Comparison of ENCODE assay signal across 1 cellular context in the genomic region with DNA sequence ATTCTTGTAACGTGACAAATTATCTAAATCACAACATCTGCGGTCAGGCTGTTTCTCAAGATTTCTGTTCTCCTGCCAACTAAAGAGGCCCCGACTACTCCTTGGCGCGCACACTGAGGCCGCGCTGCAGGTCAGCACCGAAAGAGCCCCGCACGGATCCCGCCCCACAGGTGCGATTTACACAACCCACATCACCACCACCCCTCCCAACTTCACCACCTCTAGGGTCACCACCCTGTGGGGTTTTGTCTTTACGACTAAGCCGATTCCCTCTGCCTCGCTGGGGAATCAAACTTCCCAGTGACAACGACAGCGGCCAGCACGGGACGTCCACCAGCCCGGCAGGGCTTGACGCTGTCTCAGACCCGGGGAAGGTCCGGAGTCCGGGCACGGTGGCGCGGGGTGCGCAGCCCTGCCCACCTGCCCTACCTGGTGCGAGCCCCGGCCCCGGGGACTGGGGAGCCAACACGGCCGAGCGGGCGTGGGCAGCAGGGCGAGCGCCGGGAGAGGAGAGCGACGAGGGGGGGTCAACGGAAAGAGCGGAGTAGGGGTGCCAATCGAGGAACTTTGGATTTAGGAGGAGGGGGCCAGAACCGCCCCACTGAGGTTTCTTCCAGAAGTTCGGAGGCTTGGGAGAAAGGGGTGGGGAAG.
A peak's percentile ranks its signal among the peaks of the same experiment; 100 is the strongest.
TF ChIP-seq lines count a peak whose summit lies in the region.

No MANE protein-coding gene starts in this region.

TF ChIP-seq in HepG2, 621 proteins besides CTCF, POLR2A, EP300 and RAD21 (continued from another document and continues in another):
- TF ChIP-seq, protein P1, sequence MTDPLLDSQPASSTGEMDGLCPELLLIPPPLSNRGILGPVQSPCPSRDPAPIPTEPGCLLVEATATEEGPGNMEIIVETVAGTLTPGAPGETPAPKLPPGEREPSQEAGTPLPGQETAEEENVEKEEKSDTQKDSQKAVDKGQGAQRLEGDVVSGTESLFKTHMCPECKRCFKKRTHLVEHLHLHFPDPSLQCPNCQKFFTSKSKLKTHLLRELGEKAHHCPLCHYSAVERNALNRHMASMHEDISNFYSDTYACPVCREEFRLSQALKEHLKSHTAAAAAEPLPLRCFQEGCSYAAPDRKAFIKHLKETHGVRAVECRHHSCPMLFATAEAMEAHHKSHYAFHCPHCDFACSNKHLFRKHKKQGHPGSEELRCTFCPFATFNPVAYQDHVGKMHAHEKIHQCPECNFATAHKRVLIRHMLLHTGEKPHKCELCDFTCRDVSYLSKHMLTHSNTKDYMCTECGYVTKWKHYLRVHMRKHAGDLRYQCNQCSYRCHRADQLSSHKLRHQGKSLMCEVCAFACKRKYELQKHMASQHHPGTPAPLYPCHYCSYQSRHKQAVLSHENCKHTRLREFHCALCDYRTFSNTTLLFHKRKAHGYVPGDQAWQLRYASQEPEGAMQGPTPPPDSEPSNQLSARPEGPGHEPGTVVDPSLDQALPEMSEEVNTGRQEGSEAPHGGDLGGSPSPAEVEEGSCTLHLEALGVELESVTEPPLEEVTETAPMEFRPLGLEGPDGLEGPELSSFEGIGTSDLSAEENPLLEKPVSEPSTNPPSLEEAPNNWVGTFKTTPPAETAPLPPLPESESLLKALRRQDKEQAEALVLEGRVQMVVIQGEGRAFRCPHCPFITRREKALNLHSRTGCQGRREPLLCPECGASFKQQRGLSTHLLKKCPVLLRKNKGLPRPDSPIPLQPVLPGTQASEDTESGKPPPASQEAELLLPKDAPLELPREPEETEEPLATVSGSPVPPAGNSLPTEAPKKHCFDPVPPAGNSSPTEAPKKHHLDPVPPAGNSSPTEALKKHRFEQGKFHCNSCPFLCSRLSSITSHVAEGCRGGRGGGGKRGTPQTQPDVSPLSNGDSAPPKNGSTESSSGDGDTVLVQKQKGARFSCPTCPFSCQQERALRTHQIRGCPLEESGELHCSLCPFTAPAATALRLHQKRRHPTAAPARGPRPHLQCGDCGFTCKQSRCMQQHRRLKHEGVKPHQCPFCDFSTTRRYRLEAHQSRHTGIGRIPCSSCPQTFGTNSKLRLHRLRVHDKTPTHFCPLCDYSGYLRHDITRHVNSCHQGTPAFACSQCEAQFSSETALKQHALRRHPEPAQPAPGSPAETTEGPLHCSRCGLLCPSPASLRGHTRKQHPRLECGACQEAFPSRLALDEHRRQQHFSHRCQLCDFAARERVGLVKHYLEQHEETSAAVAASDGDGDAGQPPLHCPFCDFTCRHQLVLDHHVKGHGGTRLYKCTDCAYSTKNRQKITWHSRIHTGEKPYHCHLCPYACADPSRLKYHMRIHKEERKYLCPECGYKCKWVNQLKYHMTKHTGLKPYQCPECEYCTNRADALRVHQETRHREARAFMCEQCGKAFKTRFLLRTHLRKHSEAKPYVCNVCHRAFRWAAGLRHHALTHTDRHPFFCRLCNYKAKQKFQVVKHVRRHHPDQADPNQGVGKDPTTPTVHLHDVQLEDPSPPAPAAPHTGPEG (CRISPR knock-in tag; IDR thresholded peaks at IDR 0.05), result no peak; the same call in 1 of the 2 replicates
- TF ChIP-seq, protein P2, sequence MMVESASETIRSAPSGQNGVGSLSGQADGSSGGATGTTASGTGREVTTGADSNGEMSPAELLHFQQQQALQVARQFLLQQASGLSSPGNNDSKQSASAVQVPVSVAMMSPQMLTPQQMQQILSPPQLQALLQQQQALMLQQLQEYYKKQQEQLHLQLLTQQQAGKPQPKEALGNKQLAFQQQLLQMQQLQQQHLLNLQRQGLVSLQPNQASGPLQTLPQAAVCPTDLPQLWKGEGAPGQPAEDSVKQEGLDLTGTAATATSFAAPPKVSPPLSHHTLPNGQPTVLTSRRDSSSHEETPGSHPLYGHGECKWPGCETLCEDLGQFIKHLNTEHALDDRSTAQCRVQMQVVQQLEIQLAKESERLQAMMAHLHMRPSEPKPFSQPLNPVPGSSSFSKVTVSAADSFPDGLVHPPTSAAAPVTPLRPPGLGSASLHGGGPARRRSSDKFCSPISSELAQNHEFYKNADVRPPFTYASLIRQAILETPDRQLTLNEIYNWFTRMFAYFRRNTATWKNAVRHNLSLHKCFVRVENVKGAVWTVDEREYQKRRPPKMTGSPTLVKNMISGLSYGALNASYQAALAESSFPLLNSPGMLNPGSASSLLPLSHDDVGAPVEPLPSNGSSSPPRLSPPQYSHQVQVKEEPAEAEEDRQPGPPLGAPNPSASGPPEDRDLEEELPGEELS (CRISPR knock-in tag; IDR thresholded peaks at IDR 0.05), result 0 out of 2 replicates have a peak, but pooled peaks have one; percentile 31
- peak; percentile 45; the same call in 1 of the 2 replicates for TF ChIP-seq HES4 (CRISPR knock-in tag; IDR thresholded peaks at IDR 0.05; ENCODE audit: borderline replicate concordance)
- TF ChIP-seq, protein P3, sequence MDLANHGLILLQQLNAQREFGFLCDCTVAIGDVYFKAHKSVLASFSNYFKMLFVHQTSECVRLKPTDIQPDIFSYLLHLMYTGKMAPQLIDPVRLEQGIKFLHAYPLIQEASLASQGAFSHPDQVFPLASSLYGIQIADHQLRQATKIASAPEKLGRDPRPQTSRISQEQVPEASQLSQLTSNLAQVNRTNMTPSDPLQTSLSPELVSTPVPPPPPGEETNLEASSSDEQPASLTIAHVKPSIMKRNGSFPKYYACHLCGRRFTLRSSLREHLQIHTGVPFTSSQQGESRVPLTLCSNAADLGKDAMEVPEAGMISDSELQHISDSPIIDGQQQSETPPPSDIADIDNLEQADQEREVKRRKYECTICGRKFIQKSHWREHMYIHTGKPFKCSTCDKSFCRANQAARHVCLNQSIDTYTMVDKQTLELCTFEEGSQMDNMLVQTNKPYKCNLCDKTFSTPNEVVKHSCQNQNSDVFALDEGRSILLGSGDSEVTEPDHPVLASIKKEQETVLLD (CRISPR knock-in tag; IDR thresholded peaks at IDR 0.05; ENCODE audit: low read depth), result no peak
- no peak for TF ChIP-seq TMF1 (CRISPR knock-in tag; IDR thresholded peaks at IDR 0.05; ENCODE audit: low read depth)
- no peak for TF ChIP-seq NONO (IDR thresholded peaks at IDR 0.05)
- no peak for TF ChIP-seq NONO (CRISPR knock-in tag; conservative IDR thresholded peaks at IDR 0.05)
- TF ChIP-seq TGIF2 (CRISPR knock-in tag; IDR thresholded peaks at IDR 0.05), result 0 out of 2 replicates have a peak, but pooled peaks have one; percentile 9
- TF ChIP-seq MAFF (IDR thresholded peaks at IDR 0.05; ENCODE audit: low read depth, low read length), result no peak
- TF ChIP-seq MAFK (conservative IDR thresholded peaks at IDR 0.05 in 1 of 2, IDR thresholded peaks at IDR 0.05 in 1 of 2; ENCODE audit: low read length in 2 of 2), result no peak
- TF ChIP-seq CHCHD3 (CRISPR knock-in tag; IDR thresholded peaks at IDR 0.05), result 0 out of 2 replicates have a peak, but pooled peaks have one; percentile 48
- peak; percentile 10 for TF ChIP-seq RBM39 (IDR thresholded peaks at IDR 0.05; ENCODE audit: low read depth, low read length, poor library complexity, severe bottlenecking)
- TF ChIP-seq KLF11 (CRISPR knock-in tag; IDR thresholded peaks at IDR 0.05), result no peak
- TF ChIP-seq, protein P4, sequence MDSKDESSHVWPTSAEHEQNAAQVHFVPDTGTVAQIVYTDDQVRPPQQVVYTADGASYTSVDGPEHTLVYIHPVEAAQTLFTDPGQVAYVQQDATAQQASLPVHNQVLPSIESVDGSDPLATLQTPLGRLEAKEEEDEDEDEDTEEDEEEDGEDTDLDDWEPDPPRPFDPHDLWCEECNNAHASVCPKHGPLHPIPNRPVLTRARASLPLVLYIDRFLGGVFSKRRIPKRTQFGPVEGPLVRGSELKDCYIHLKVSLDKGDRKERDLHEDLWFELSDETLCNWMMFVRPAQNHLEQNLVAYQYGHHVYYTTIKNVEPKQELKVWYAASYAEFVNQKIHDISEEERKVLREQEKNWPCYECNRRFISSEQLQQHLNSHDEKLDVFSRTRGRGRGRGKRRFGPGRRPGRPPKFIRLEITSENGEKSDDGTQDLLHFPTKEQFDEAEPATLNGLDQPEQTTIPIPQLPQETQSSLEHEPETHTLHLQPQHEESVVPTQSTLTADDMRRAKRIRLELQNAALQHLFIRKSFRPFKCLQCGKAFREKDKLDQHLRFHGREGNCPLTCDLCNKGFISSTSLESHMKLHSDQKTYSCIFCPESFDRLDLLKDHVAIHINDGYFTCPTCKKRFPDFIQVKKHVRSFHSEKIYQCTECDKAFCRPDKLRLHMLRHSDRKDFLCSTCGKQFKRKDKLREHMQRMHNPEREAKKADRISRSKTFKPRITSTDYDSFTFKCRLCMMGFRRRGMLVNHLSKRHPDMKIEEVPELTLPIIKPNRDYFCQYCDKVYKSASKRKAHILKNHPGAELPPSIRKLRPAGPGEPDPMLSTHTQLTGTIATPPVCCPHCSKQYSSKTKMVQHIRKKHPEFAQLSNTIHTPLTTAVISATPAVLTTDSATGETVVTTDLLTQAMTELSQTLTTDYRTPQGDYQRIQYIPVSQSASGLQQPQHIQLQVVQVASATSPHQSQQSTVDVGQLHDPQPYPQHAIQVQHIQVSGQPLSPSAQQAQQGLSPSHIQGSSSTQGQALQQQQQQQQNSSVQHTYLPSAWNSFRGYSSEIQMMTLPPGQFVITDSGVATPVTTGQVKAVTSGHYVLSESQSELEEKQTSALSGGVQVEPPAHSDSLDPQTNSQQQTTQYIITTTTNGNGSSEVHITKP (CRISPR knock-in tag; IDR thresholded peaks at IDR 0.05; ENCODE audit: low read depth), result no peak
- TF ChIP-seq ZFY (CRISPR knock-in tag; IDR thresholded peaks at IDR 0.05), result 0 out of 2 replicates have a peak, but pooled peaks have one; percentile 18
- TF ChIP-seq NFKBIZ (CRISPR knock-in tag; IDR thresholded peaks at IDR 0.05), result no peak
- TF ChIP-seq RORA (CRISPR knock-in tag; IDR thresholded peaks at IDR 0.05), result no peak
- TF ChIP-seq STAT5B (CRISPR knock-in tag; IDR thresholded peaks at IDR 0.05), result no peak
- TF ChIP-seq GATAD2A (CRISPR knock-in tag; IDR thresholded peaks at IDR 0.05), result 0 out of 2 replicates have a peak, but pooled peaks have one; percentile 11
- no peak for TF ChIP-seq ZNF251 (CRISPR knock-in tag; IDR thresholded peaks at IDR 0.05)
- no peak for TF ChIP-seq SRF (IDR thresholded peaks at IDR 0.05; ENCODE audit: low read depth, low read length)
- TF ChIP-seq ADNP (CRISPR knock-in tag; IDR thresholded peaks at IDR 0.05), result no peak
- 0 out of 2 replicates have a peak, but pooled peaks have one; percentile 28 for TF ChIP-seq BRD4 (CRISPR knock-in tag; IDR thresholded peaks at IDR 0.05)
- TF ChIP-seq, protein P5, sequence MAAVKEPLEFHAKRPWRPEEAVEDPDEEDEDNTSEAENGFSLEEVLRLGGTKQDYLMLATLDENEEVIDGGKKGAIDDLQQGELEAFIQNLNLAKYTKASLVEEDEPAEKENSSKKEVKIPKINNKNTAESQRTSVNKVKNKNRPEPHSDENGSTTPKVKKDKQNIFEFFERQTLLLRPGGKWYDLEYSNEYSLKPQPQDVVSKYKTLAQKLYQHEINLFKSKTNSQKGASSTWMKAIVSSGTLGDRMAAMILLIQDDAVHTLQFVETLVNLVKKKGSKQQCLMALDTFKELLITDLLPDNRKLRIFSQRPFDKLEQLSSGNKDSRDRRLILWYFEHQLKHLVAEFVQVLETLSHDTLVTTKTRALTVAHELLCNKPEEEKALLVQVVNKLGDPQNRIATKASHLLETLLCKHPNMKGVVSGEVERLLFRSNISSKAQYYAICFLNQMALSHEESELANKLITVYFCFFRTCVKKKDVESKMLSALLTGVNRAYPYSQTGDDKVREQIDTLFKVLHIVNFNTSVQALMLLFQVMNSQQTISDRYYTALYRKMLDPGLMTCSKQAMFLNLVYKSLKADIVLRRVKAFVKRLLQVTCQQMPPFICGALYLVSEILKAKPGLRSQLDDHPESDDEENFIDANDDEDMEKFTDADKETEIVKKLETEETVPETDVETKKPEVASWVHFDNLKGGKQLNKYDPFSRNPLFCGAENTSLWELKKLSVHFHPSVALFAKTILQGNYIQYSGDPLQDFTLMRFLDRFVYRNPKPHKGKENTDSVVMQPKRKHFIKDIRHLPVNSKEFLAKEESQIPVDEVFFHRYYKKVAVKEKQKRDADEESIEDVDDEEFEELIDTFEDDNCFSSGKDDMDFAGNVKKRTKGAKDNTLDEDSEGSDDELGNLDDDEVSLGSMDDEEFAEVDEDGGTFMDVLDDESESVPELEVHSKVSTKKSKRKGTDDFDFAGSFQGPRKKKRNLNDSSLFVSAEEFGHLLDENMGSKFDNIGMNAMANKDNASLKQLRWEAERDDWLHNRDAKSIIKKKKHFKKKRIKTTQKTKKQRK (IDR thresholded peaks at IDR 0.05; ENCODE audit: low read length), result no peak
- no peak for TF ChIP-seq MEIS1 (CRISPR knock-in tag; IDR thresholded peaks at IDR 0.05; ENCODE audit: borderline replicate concordance)
- no peak for TF ChIP-seq NR2F6 (IDR thresholded peaks at IDR 0.05)
- TF ChIP-seq NR2F6 (CRISPR knock-in tag; IDR thresholded peaks at IDR 0.05), result peak; percentile 12; the same call in 1 of the 2 replicates
- no peak for TF ChIP-seq ZNF547 (CRISPR knock-in tag; IDR thresholded peaks at IDR 0.05)
- TF ChIP-seq ZNF446 (CRISPR knock-in tag; IDR thresholded peaks at IDR 0.05), result no peak
- no peak for TF ChIP-seq AHR (CRISPR knock-in tag; IDR thresholded peaks at IDR 0.05)
- TF ChIP-seq GZF1 (CRISPR knock-in tag; IDR thresholded peaks at IDR 0.05), result no peak
- TF ChIP-seq, protein P6, sequence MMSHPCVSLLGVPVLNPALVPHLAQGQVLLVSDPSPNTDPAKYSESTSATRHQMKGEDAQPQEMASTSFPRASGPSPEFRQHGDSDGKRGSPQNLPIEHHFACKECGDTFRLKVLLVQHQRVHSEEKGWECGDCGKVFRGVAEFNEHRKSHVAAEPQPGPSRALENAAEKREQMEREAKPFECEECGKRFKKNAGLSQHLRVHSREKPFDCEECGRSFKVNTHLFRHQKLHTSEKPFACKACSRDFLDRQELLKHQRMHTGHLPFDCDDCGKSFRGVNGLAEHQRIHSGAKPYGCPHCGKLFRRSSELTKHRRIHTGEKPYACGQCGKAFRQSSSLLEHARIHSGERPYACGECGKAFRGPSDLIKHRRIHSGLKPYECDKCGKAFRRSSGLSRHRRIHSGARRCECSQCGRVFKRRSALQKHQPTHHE (CRISPR knock-in tag; IDR thresholded peaks at IDR 0.05; ENCODE audit: borderline replicate concordance), result no peak
- TF ChIP-seq GTF2F1 (IDR thresholded peaks at IDR 0.05; ENCODE audit: low read length), result no peak
- no peak for TF ChIP-seq GATA4 (IDR thresholded peaks at IDR 0.05; ENCODE audit: borderline replicate concordance, low read depth)
- no peak for TF ChIP-seq ZNF44 (CRISPR knock-in tag; IDR thresholded peaks at IDR 0.05)
- peak; percentile 86 for TF ChIP-seq AGO2 (optimal IDR thresholded peaks at IDR 0.05; ENCODE audit: low read depth, low read length)
- TF ChIP-seq, protein P7, sequence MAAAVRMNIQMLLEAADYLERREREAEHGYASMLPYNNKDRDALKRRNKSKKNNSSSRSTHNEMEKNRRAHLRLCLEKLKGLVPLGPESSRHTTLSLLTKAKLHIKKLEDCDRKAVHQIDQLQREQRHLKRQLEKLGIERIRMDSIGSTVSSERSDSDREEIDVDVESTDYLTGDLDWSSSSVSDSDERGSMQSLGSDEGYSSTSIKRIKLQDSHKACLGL (CRISPR knock-in tag; IDR thresholded peaks at IDR 0.05), result peak; percentile 29; the same call in 1 of the 2 replicates
- TF ChIP-seq ZNF768 (CRISPR knock-in tag; IDR thresholded peaks at IDR 0.05), result peak; percentile 24; the same call in 1 of the 2 replicates
- TF ChIP-seq, protein P8, sequence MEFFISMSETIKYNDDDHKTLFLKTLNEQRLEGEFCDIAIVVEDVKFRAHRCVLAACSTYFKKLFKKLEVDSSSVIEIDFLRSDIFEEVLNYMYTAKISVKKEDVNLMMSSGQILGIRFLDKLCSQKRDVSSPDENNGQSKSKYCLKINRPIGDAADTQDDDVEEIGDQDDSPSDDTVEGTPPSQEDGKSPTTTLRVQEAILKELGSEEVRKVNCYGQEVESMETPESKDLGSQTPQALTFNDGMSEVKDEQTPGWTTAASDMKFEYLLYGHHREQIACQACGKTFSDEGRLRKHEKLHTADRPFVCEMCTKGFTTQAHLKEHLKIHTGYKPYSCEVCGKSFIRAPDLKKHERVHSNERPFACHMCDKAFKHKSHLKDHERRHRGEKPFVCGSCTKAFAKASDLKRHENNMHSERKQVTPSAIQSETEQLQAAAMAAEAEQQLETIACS (CRISPR knock-in tag; IDR thresholded peaks at IDR 0.05), result no peak
- no peak; the same call in 1 of the 2 replicates for TF ChIP-seq ELF3 (CRISPR knock-in tag; IDR thresholded peaks at IDR 0.05)
- TF ChIP-seq ZNF652 (CRISPR knock-in tag; IDR thresholded peaks at IDR 0.05; ENCODE audit: borderline replicate concordance, low read depth), result no peak
